Comparison of ENCODE assay signal across 17 cellular contexts in the genomic region with DNA sequence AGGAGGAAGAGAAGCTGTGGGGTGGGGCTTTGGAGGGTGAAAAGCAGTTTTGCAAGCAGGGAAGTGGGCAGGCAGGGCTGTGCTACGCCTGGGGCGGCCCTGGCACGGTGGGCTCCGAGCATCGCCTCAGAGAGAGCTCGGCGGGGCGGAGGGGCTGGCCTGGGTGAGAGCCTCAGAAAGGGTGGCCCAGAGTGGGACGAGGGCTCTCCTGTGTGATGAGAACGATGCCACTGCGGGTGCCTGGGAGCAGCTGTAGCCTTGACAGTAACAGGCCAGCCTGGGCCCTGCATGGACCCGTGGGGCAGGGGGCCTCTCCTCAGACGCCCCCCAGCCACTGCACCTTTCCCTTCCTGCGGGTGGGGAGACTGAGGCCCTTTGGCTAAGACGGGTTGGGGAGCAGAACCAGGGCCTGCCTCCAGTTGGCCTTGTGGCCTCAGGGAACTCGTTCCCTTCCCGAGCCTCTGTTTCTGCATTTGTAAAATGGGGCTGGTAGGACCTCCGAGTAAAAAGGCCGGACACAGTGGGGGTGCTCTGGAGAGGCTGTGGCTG. TPM values are rescaled to one million over a fixed set of nuclear protein-coding genes. Genes with fewer than 3 reads are reported as not detected.
A peak's percentile ranks its signal among the peaks of the same experiment; 100 is the strongest.
DNase-seq lines count a peak whose midpoint lies in the region; ATAC-seq and TF ChIP-seq lines count a peak whose summit lies in the region.
"Had no signal": no experiment of that assay in that cellular context is flagged by ENCODE, and none has a peak within 500 bp of the region (broad histone marks: within the 10 kb centered on the region; RNA-seq: fewer than 3 reads in every experiment).

No MANE protein-coding gene starts in this region.

- H3K4me2 ChIP-seq in neural progenitor cell: no peak overlapping the region
- H3K4me2 ChIP-seq: PC-9 had no signal

- no peaks in the 10 kb centered on the region for H3K4me1 ChIP-seq in neural progenitor cell
- peaks cover 5% of the 10 kb centered on the region for H3K4me1 ChIP-seq in left ventricle myocardium inferior

- H3K27ac Mint-ChIP-seq in activated CD4-positive, alpha-beta T cell treated with anti-CD3 and anti-CD28 coated beads, Interleukin-2, amount 10 ng/mL, durations not matched to agents 24 days and 14 days: peak overlapping the region; percentile 34
- peak overlapping the region; percentile 37 for H3K27ac Mint-ChIP-seq in activated naive CD8-positive, alpha-beta T cell treated with anti-CD3 and anti-CD28 coated beads, Interleukin-2, amount 50 U/mL, for 24 hours
- no peak overlapping the region for H3K27ac Mint-ChIP-seq in neural progenitor cell

- H3K4me1 Mint-ChIP-seq in activated CD4-positive, alpha-beta T cell treated with anti-CD3 and anti-CD28 coated beads, Interleukin-2, amount 10 ng/mL, durations not matched to agents 24 days and 14 days: peaks cover 1% of the 10 kb centered on the region
- no peaks in the 10 kb centered on the region for H3K4me1 Mint-ChIP-seq in activated naive CD8-positive, alpha-beta T cell treated with anti-CD3 and anti-CD28 coated beads, Interleukin-2, amount 50 U/mL, for 24 hours
- H3K4me1 Mint-ChIP-seq in neural progenitor cell: no peaks in the 10 kb centered on the region

- H3K4me3 Mint-ChIP-seq in activated CD4-positive, alpha-beta T cell treated with anti-CD3 and anti-CD28 coated beads, Interleukin-2, amount 10 ng/mL, durations not matched to agents 24 days and 14 days: no peak overlapping the region
- H3K4me3 Mint-ChIP-seq in activated naive CD8-positive, alpha-beta T cell treated with anti-CD3 and anti-CD28 coated beads, Interleukin-2, amount 50 U/mL, for 24 hours: no peak overlapping the region
- no peak overlapping the region for H3K4me3 Mint-ChIP-seq in neural progenitor cell

- no peaks in the 10 kb centered on the region for H3F3A ChIP-seq in neural progenitor cell (ENCODE audit: low read depth)

- H3K27ac ChIP-seq in layer of hippocampus (ENCODE audit: low read depth, low read length) (peak overlapping the region; percentile 92), substantia nigra (ENCODE audit: low read depth, low read length, poor library complexity, severe bottlenecking) (peak overlapping the region; percentile 98), neural progenitor cell (no peak overlapping the region), left ventricle myocardium inferior (replicated peaks) (no peak overlapping the region)
- H3K27ac ChIP-seq: C4-2B, PC-9 had no signal

- no peak overlapping the region for H2AFZ ChIP-seq in neural progenitor cell (replicated peaks)
- H2AFZ ChIP-seq: PC-9 had no signal

- H3K27me3 Mint-ChIP-seq in activated CD4-positive, alpha-beta T cell treated with anti-CD3 and anti-CD28 coated beads, Interleukin-2, amount 10 ng/mL, durations not matched to agents 24 days and 14 days: no peaks in the 10 kb centered on the region
- no peaks in the 10 kb centered on the region for H3K27me3 Mint-ChIP-seq in activated naive CD8-positive, alpha-beta T cell treated with anti-CD3 and anti-CD28 coated beads, Interleukin-2, amount 50 U/mL, for 24 hours
- peaks cover 2% of the 10 kb centered on the region for H3K27me3 Mint-ChIP-seq in neural progenitor cell (ENCODE audit: insufficient read depth, low read depth)

- no peak overlapping the region for H3K9ac ChIP-seq in neural progenitor cell

- H3K4me3 ChIP-seq in neural progenitor cell (no peak overlapping the region), left ventricle myocardium inferior (no peak overlapping the region)
- H3K4me3 ChIP-seq: PC-9 had no signal

- DNase-seq in activated CD4-positive, alpha-beta T cell treated with anti-CD3 and anti-CD28 coated beads, Interleukin-2, amount 10 ng/mL, durations not matched to agents 24 days and 14 days: no peak
- no peak for DNase-seq in activated CD4-positive, alpha-beta T cell treated with anti-CD3 and anti-CD28 coated beads for 1 hour
- no peak for DNase-seq in activated naive CD8-positive, alpha-beta T cell treated with anti-CD3 and anti-CD28 coated beads, Interleukin-2, amount 50 U/mL, for 24 hours
- DNase-seq in substantia nigra (lab: John Stamatoyannopoulos, UW): no peak
- DNase-seq in neural progenitor cell (ENCODE audit: low spot score): no peak
- no peak for DNase-seq in left ventricle myocardium inferior
- no peak for DNase-seq in stimulated activated naive CD4-positive, alpha-beta T cell (lab: John Stamatoyannopoulos, UW)
- DNase-seq: 8988T, COR-L47, DMS153, NCI-H1048, NCI-H1694, NCI-H774, PC-9, Right ventricle myocardium superior had no signal

- H3K36me3 Mint-ChIP-seq in activated CD4-positive, alpha-beta T cell treated with anti-CD3 and anti-CD28 coated beads, Interleukin-2, amount 10 ng/mL, durations not matched to agents 24 days and 14 days (ENCODE audit: low read depth): peaks cover 6% of the 10 kb centered on the region
- peaks cover 5% of the 10 kb centered on the region for H3K36me3 Mint-ChIP-seq in activated naive CD8-positive, alpha-beta T cell treated with anti-CD3 and anti-CD28 coated beads, Interleukin-2, amount 50 U/mL, for 24 hours (ENCODE audit: low read depth)
- peaks cover 5% of the 10 kb centered on the region for H3K36me3 Mint-ChIP-seq in neural progenitor cell

- H3K36me3 ChIP-seq in neural progenitor cell: no peaks in the 10 kb centered on the region
- peaks cover 73% of the 10 kb centered on the region for H3K36me3 ChIP-seq in left ventricle myocardium inferior

- ATAC-seq in activated naive CD8-positive, alpha-beta T cell treated with anti-CD3 and anti-CD28 coated beads, Interleukin-2, amount 50 U/mL, for 24 hours: no peak

- H3K27me3 ChIP-seq in layer of hippocampus (ENCODE audit: control insufficient read depth, insufficient read depth, low read length) (no peaks in the 10 kb centered on the region), neural progenitor cell (no peaks in the 10 kb centered on the region), left ventricle myocardium inferior (ENCODE audit: low read depth) (no peaks in the 10 kb centered on the region)

- H3K9me3 ChIP-seq in neural progenitor cell (ENCODE audit: low read depth): no peaks in the 10 kb centered on the region
- no peaks in the 10 kb centered on the region for H3K9me3 ChIP-seq in left ventricle myocardium inferior (replicated peaks)

- H3K9me3 Mint-ChIP-seq in activated CD4-positive, alpha-beta T cell treated with anti-CD3 and anti-CD28 coated beads, Interleukin-2, amount 10 ng/mL, durations not matched to agents 24 days and 14 days: no peaks in the 10 kb centered on the region
- H3K9me3 Mint-ChIP-seq in activated naive CD8-positive, alpha-beta T cell treated with anti-CD3 and anti-CD28 coated beads, Interleukin-2, amount 50 U/mL, for 24 hours: no peaks in the 10 kb centered on the region
- H3K9me3 Mint-ChIP-seq in neural progenitor cell: no peaks in the 10 kb centered on the region

- H3K79me2 ChIP-seq in neural progenitor cell (ENCODE audit: low read depth): no peaks in the 10 kb centered on the region

- TF ChIP-seq CTCF in neural progenitor cell (IDR thresholded peaks at IDR 0.05) (no peak), left ventricle myocardium inferior (IDR thresholded peaks at IDR 0.05; ENCODE audit: borderline replicate concordance) (no peak)

- no peaks in the 10 kb centered on the region for H4K20me1 ChIP-seq in neural progenitor cell (ENCODE audit: low read depth)

- intact Hi-C loops in activated CD4-positive, alpha-beta T cell treated with anti-CD3 and anti-CD28 coated beads, Interleukin-2, amount 10 ng/mL, durations not matched to agents 24 days and 14 days (cut with micrococcal nuclease): no loop called here
- intact Hi-C loops in left ventricle myocardium inferior (cut with micrococcal nuclease): no loop called here

RNA-seq across cellular contexts. Expression of gene PIAS4, which starts 27.6 kb away (rescaled TPM):
- total RNA-seq in activated CD4-positive, alpha-beta T cell treated with anti-CD3 and anti-CD28 coated beads, Interleukin-2, amount 10 ng/mL, durations not matched to agents 24 days and 14 days: 32.2 and 33.2 TPM in 2 replicates
- total RNA-seq in neural progenitor cell (ENCODE audit: low replicate concordance) (17.0 and 34.1 TPM in 2 replicates), left ventricle myocardium inferior (15.4 TPM)

RNA-seq across cellular contexts. Expression of gene ZBTB7A, which starts 31.6 kb away (rescaled TPM):
- 35.8 and 39.6 TPM in 2 replicates for total RNA-seq in activated CD4-positive, alpha-beta T cell treated with anti-CD3 and anti-CD28 coated beads, Interleukin-2, amount 10 ng/mL, durations not matched to agents 24 days and 14 days
- total RNA-seq in neural progenitor cell (ENCODE audit: low replicate concordance) (4.0 and 10.0 TPM in 2 replicates), left ventricle myocardium inferior (30.6 TPM)

RNA-seq across cellular contexts. Expression of gene EEF2, which starts 49.8 kb away (rescaled TPM):
- 2,394 and 2,438 TPM in 2 replicates for total RNA-seq in activated CD4-positive, alpha-beta T cell treated with anti-CD3 and anti-CD28 coated beads, Interleukin-2, amount 10 ng/mL, durations not matched to agents 24 days and 14 days
- 1,288 and 2,841 TPM in 2 replicates for total RNA-seq in neural progenitor cell (ENCODE audit: low replicate concordance)
- 2,303 TPM for total RNA-seq in left ventricle myocardium inferior

Comparison
In these comparisons a context has a peak if more than half of its experiments do, and no peak if none do; other contexts are left out.
1. H3K27ac ChIP-seq: peak in layer of hippocampus (single experiment) and substantia nigra (single experiment); none in neural progenitor cell (single experiment) and left ventricle myocardium inferior (single experiment).